In genomic region chr12:54014315-54015209, GRCh38 we compare ENCODE assay signal across 2 cellular contexts.
TF ChIP-seq lines count a peak whose summit lies in the region.

No MANE protein-coding gene starts in this region.

TF ChIP-seq in H1, 55 proteins besides CTCF, POLR2A, EP300 and RAD21:
- TF ChIP-seq ATF2 (IDR thresholded peaks at IDR 0.05; ENCODE audit: low read length) (no peak), EZH2 (IDR thresholded peaks at IDR 0.05; ENCODE audit: low read depth, low read length, severe bottlenecking) (peak; percentile 98), RNF2 (IDR thresholded peaks at IDR 0.05; ENCODE audit: borderline replicate concordance, low read depth, low read length, missing control alignments, poor library complexity, severe bottlenecking) (peak; percentile 2), SUZ12 (IDR thresholded peaks at IDR 0.05; ENCODE audit: low read length) (peak; percentile 93)

TF ChIP-seq in neural cell, 6 proteins besides CTCF, POLR2A, EP300 and RAD21:
- TF ChIP-seq SMC3 (conservative IDR thresholded peaks at IDR 0.05; ENCODE audit: poor library complexity) (no peak), TAF1 (IDR thresholded peaks at IDR 0.05; ENCODE audit: low read depth) (no peak), POLR2AphosphoS5 (IDR thresholded peaks at IDR 0.05) (peak; percentile 69), MXI1 (conservative IDR thresholded peaks at IDR 0.05; ENCODE audit: poor library complexity, severe bottlenecking) (no peak), EZH2 (IDR thresholded peaks at IDR 0.05; ENCODE audit: borderline replicate concordance, insufficient read depth, low read length, poor library complexity, severe bottlenecking) (no peak)
- TF ChIP-seq, protein P1, sequence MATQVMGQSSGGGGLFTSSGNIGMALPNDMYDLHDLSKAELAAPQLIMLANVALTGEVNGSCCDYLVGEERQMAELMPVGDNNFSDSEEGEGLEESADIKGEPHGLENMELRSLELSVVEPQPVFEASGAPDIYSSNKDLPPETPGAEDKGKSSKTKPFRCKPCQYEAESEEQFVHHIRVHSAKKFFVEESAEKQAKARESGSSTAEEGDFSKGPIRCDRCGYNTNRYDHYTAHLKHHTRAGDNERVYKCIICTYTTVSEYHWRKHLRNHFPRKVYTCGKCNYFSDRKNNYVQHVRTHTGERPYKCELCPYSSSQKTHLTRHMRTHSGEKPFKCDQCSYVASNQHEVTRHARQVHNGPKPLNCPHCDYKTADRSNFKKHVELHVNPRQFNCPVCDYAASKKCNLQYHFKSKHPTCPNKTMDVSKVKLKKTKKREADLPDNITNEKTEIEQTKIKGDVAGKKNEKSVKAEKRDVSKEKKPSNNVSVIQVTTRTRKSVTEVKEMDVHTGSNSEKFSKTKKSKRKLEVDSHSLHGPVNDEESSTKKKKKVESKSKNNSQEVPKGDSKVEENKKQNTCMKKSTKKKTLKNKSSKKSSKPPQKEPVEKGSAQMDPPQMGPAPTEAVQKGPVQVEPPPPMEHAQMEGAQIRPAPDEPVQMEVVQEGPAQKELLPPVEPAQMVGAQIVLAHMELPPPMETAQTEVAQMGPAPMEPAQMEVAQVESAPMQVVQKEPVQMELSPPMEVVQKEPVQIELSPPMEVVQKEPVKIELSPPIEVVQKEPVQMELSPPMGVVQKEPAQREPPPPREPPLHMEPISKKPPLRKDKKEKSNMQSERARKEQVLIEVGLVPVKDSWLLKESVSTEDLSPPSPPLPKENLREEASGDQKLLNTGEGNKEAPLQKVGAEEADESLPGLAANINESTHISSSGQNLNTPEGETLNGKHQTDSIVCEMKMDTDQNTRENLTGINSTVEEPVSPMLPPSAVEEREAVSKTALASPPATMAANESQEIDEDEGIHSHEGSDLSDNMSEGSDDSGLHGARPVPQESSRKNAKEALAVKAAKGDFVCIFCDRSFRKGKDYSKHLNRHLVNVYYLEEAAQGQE (IDR thresholded peaks at IDR 0.05; ENCODE audit: borderline replicate concordance) = no peak
TF ChIP-seq in neural cell: peak in this region for 1.
